20 cellular contexts compared by ENCODE assay signal in the genomic region with DNA sequence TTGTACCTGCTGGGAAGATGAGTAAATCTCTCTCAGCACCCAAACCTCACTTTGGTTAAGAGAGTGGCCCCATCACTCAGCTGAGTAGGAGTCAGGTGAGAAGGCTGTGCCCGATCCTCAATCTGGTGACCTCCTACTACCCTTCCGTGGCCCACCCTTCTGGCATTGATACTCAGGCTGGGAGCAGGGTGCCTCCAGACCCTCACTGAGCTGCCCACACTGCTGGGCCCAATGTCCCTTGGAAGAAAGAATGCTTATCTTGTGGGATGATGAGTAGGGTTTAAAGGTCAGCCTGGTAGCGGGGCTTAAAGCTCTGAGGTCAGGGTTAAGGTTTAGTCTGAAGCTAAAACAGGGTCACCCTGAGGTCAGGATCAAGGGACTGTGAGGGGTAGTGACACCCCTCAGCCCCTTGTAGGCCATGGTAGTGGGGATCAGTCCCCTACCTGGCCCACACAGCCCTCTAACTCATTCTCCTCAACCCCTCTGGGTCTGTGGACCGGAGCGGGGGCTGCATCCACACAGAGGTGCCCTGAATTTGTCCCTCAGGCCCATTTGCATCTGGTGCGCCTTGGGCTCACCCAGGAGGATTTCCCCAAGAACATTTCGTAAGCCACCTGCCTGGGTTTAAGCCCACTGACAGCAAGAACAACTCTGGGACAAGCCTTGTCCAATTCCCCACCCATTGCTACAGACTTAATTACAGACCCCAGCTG.
"Had no signal": no experiment of that assay in that cellular context is flagged by ENCODE, and none has a peak within 500 bp of the region (broad histone marks: within the 10 kb centered on the region; RNA-seq: fewer than 3 reads in every experiment).

No MANE protein-coding gene starts in this region.

- H3K36me3 ChIP-seq: neutrophil had no signal

- H3K4me3 Mint-ChIP-seq: activated naive CD8-positive, alpha-beta T cell; central memory CD8-positive, alpha-beta T cell; dendritic cell treated with granulocyte-macrophage colony-stimulating factor and Interleukin-4, amounts not matched to agents 40 ng/mL and 50 ng/mL, for 4 days; effector memory CD8-positive, alpha-beta T cell; naive thymus-derived CD4-positive, alpha-beta T cell had no signal

- H3K4me1 Mint-ChIP-seq: central memory CD8-positive, alpha-beta T cell; naive thymus-derived CD4-positive, alpha-beta T cell had no signal

- H3K27ac Mint-ChIP-seq: activated naive CD8-positive, alpha-beta T cell; dendritic cell treated with granulocyte-macrophage colony-stimulating factor and Interleukin-4, amounts not matched to agents 40 ng/mL and 50 ng/mL, for 4 days; effector memory CD8-positive, alpha-beta T cell; naive thymus-derived CD4-positive, alpha-beta T cell had no signal

- H3K4me3 ChIP-seq: body of pancreas, smooth muscle cell had no signal

- H3K27me3 Mint-ChIP-seq: dendritic cell treated with granulocyte-macrophage colony-stimulating factor and Interleukin-4, amounts not matched to agents 40 ng/mL and 50 ng/mL, for 4 days had no signal

- DNase-seq: activated CD4-positive, alpha-beta T cell treated with anti-CD3 and anti-CD28 coated beads for 1 hour; activated CD4-positive, alpha-beta T cell treated with anti-CD3 and anti-CD28 coated beads, Interleukin-2, amount 50 U/mL, for 4 hours; activated gamma-delta T cell treated with Interleukin-2 at 50 U/mL for 16 hours; activated T-cell treated with anti-CD3 and anti-CD28 coated beads, Interleukin-2, amount 50 U/mL, for 48 hours; amniotic stem cell; body of pancreas; effector memory CD8-positive, alpha-beta T cell; foreskin melanocyte; left colon; mammary epithelial cell; stimulated activated naive CD8-positive, alpha-beta T cell treated with anti-CD3 and anti-CD28 coated beads, Interleukin-15, Interleukin-2, amounts not matched to agents 100 U/mL and 50 U/mL, for 24 hours; T-helper 1 cell had no signal

- H3K4me1 ChIP-seq: body of pancreas had no signal

- ATAC-seq: body of pancreas; effector memory CD8-positive, alpha-beta T cell; left colon; naive thymus-derived CD4-positive, alpha-beta T cell; right cardiac atrium; SK-N-SH treated with all-trans-retinoic acid at 6 μM for 48 hours; stimulated activated naive CD8-positive, alpha-beta T cell treated with anti-CD3 and anti-CD28 coated beads, Interleukin-15, Interleukin-2, amounts not matched to agents 100 U/mL and 50 U/mL, for 24 hours had no signal

- H3K27ac ChIP-seq: body of pancreas, neutrophil had no signal

- H3K9me3 Mint-ChIP-seq: central memory CD8-positive, alpha-beta T cell; dendritic cell treated with granulocyte-macrophage colony-stimulating factor and Interleukin-4, amounts not matched to agents 40 ng/mL and 50 ng/mL, for 4 days; effector memory CD8-positive, alpha-beta T cell had no signal

- H3K27me3 ChIP-seq: body of pancreas, neutrophil had no signal

- H3K36me3 Mint-ChIP-seq: activated naive CD8-positive, alpha-beta T cell; naive thymus-derived CD4-positive, alpha-beta T cell had no signal

- H3K9me3 ChIP-seq: body of pancreas, neutrophil had no signal

- H3K4me2 ChIP-seq: smooth muscle cell had no signal
